15 cellular contexts compared by ENCODE assay signal in genomic region chr1:240486596-240486995, GRCh38.
"Had no signal": no experiment of that assay in that cellular context is flagged by ENCODE, and none has a peak within 500 bp of the region (broad histone marks: within the 10 kb centered on the region; RNA-seq: fewer than 3 reads in every experiment).

No MANE protein-coding gene starts in this region.

- H3K4me3 ChIP-seq: esophagus muscularis mucosa, gastroesophageal sphincter had no signal

- H3K4me1 Mint-ChIP-seq: immature natural killer cell had no signal

- H3K27ac Mint-ChIP-seq: effector memory CD8-positive, alpha-beta T cell; immature natural killer cell; naive thymus-derived CD4-positive, alpha-beta T cell had no signal

- H3K4me3 Mint-ChIP-seq: effector memory CD8-positive, alpha-beta T cell; immature natural killer cell; naive thymus-derived CD4-positive, alpha-beta T cell had no signal

- H3K36me3 ChIP-seq: esophagus muscularis mucosa, gastroesophageal sphincter, neutrophil had no signal

- H3K27ac ChIP-seq: epithelial cell of prostate, esophagus muscularis mucosa, gastroesophageal sphincter, neutrophil had no signal

- H3K27me3 ChIP-seq: esophagus muscularis mucosa, gastroesophageal sphincter, neutrophil had no signal

- H3K36me3 Mint-ChIP-seq: naive thymus-derived CD4-positive, alpha-beta T cell had no signal

- DNase-seq: effector memory CD8-positive, alpha-beta T cell; foreskin fibroblast; immature natural killer cell; mammary epithelial cell; naive thymus-derived CD4-positive, alpha-beta T cell; right cardiac atrium; small intestine; stimulated activated CD4-positive, alpha-beta T cell treated with anti-CD3 and anti-CD28 coated beads, Interleukin-12 subunit alpha, Interleukin-12 subunit beta, amount 100 ng/mL, for 4 hours; stimulated activated naive CD4-positive, alpha-beta T cell treated with Interleukin-2 at 50 U/mL for 16 hours had no signal

- ATAC-seq: effector memory CD8-positive, alpha-beta T cell; gastroesophageal sphincter; naive thymus-derived CD4-positive, alpha-beta T cell; right cardiac atrium had no signal

- H3K9me3 Mint-ChIP-seq: immature natural killer cell had no signal

- H3K4me1 ChIP-seq: esophagus muscularis mucosa, gastroesophageal sphincter had no signal

- FAIRE-seq: keratinocyte, small intestine, urothelium cell line had no signal

- H3K9me3 ChIP-seq: esophagus muscularis mucosa, gastroesophageal sphincter, neutrophil had no signal
